ENCODE assay signal across 8 cellular contexts in the genomic region with DNA sequence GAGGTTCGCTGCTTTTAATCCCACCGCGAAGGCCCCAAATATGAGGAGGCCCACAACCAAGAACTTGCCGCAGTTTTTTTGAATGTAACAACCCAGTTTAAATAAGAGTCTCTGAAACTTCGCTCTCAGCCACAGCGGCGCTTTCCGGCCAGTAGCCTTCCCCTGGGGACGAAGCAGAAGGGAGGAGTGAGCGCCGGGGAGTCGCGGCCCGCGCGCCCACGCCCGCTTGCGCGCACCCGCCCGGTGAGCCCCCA. TPM values are rescaled to one million over a fixed set of nuclear protein-coding genes. Genes with fewer than 3 reads are reported as not detected.
DNase-seq lines count a peak whose midpoint lies in the region; ATAC-seq and TF ChIP-seq lines count a peak whose summit lies in the region.

No MANE protein-coding gene starts in this region.

- H3K27ac ChIP-seq in KOPT-K1 (ENCODE audit: low read depth, low read length, poor library complexity, severe bottlenecking), result peak overlapping the region; percentile 22
- H3K27ac ChIP-seq in skeletal muscle tissue (ENCODE audit: low read depth, low read length), result peak overlapping the region; percentile 89

- H3K27ac Mint-ChIP-seq in activated naive CD8-positive, alpha-beta T cell treated with anti-CD3 and anti-CD28 coated beads for 36 hours, result peak overlapping the region; percentile 81

- H3K9me3 ChIP-seq in KOPT-K1 (ENCODE audit: insufficient read depth, low read length, poor library complexity, severe bottlenecking) (no peaks in the 10 kb centered on the region), skeletal muscle tissue (ENCODE audit: control insufficient read depth in 3 of 3, low read length in 3 of 3) (no peaks in the 10 kb centered on the region)

- no peak for TF ChIP-seq POLR2A in GM18505 (IDR thresholded peaks at IDR 0.05; ENCODE audit: borderline replicate concordance, extremely low read depth, insufficient read depth, insufficient read length)

- H3K9me3 Mint-ChIP-seq in activated naive CD8-positive, alpha-beta T cell treated with anti-CD3 and anti-CD28 coated beads for 36 hours, result no peaks in the 10 kb centered on the region

- ATAC-seq in GM18502 (IDR thresholded peaks at IDR 0.05; ENCODE audit: poor library complexity, unreplicated experiment) (peak; percentile 18), GM21825 (IDR thresholded peaks at IDR 0.05; ENCODE audit: unreplicated experiment) (no peak), GM18505 (IDR thresholded peaks at IDR 0.05; ENCODE audit: unreplicated experiment) (no peak)

- peaks cover 31% of the 10 kb centered on the region for H3K4me1 Mint-ChIP-seq in activated naive CD8-positive, alpha-beta T cell treated with anti-CD3 and anti-CD28 coated beads for 36 hours

- peaks cover 16 to 21% (median 21%) of the 10 kb centered on the region in 3 donors for H3K4me1 ChIP-seq in skeletal muscle tissue (ENCODE audit: control insufficient read depth in 3 of 3, insufficient read depth in 3 of 3, low read length in 3 of 3)

- no peaks in the 10 kb centered on the region for H3K27me3 Mint-ChIP-seq in activated naive CD8-positive, alpha-beta T cell treated with anti-CD3 and anti-CD28 coated beads for 36 hours

- H3K27me3 ChIP-seq in skeletal muscle tissue (ENCODE audit: control insufficient read depth in 3 of 3, insufficient read depth in 3 of 3, low read length in 3 of 3), result no peaks in the 10 kb centered on the region

- no peak for TF ChIP-seq CTCF in AG09309 (IDR thresholded peaks at IDR 0.05; ENCODE audit: control insufficient read depth, insufficient read depth, low read depth, low read length, missing control alignments)

- peaks cover under 1% of the 10 kb centered on the region for H3K36me3 Mint-ChIP-seq in activated naive CD8-positive, alpha-beta T cell treated with anti-CD3 and anti-CD28 coated beads for 36 hours

- H3K4me3 ChIP-seq in AG09309 (ENCODE audit: control insufficient read depth, low read depth, low read length) (peak overlapping the region; percentile 83), skeletal muscle tissue (ENCODE audit: low read length in 3 of 3) (peak overlapping the region; percentile 86 to 93 (median 89))

- DNase-seq in AG09309 (ENCODE audit: low read depth) (no peak), hippocampal formation (lab: John Stamatoyannopoulos, UW) (peak; percentile 5 to 58)
- peak; percentile 40 for DNase-seq in activated naive CD8-positive, alpha-beta T cell treated with anti-CD3 and anti-CD28 coated beads for 36 hours

- peak overlapping the region; percentile 91 for H3K4me3 Mint-ChIP-seq in activated naive CD8-positive, alpha-beta T cell treated with anti-CD3 and anti-CD28 coated beads for 36 hours

- no peaks in the 10 kb centered on the region for H3K36me3 ChIP-seq in KOPT-K1 (ENCODE audit: insufficient read depth, low read length)
- no peaks in the 10 kb centered on the region for H3K36me3 ChIP-seq in skeletal muscle tissue (ENCODE audit: control insufficient read depth in 3 of 3, insufficient read depth in 3 of 3, low read length in 3 of 3)

- H3K9ac ChIP-seq in skeletal muscle tissue (ENCODE audit: low read depth in 1 of 3, low read length in 3 of 3), result peak overlapping the region; percentile 81 to 94 (median 84)

RNA-seq across cellular contexts. Expression of gene PTCH1, which starts 10.4 kb away (rescaled TPM):
- 1 to 10 TPM; 4.8 to 6.1 TPM for total RNA-seq in activated naive CD8-positive, alpha-beta T cell treated with anti-CD3 and anti-CD28 coated beads for 36 hours
- total RNA-seq in skeletal muscle tissue, result 4.7 TPM
